33 cellular contexts compared by ENCODE assay signal in genomic region chr6:32759669-32760068, GRCh38. TPM values are rescaled to one million over a fixed set of nuclear protein-coding genes. Genes with fewer than 3 reads are reported as not detected.
"Had no signal": no experiment of that assay in that cellular context is flagged by ENCODE, and none has a peak within 500 bp of the region (broad histone marks: within the 10 kb centered on the region; RNA-seq: fewer than 3 reads in every experiment).

No MANE protein-coding gene starts in this region.

- DNase-seq: natural killer cell; occipital lobe; ovary; posterior cingulate gyrus; psoas muscle; right cardiac atrium; spleen; stimulated activated CD4-positive, alpha-beta T cell treated with anti-CD3 and anti-CD28 coated beads, Interleukin-12 subunit alpha, Interleukin-12 subunit beta, amount 100 ng/mL, for 4 hours; stimulated activated CD4-positive, alpha-beta T cell treated with anti-CD3 and anti-CD28 coated beads, Interleukin-1b, Interleukin-23, amount 100 ng/mL, for 48 hours; stimulated activated CD4-positive, alpha-beta T cell treated with anti-CD3 and anti-CD28 coated beads, Interleukin-4, amount 100 ng/mL, for 1 hour; stimulated activated CD4-positive, alpha-beta T cell treated with anti-CD3 and anti-CD28 coated beads, Interleukin-4, amount 100 ng/mL, for 4 hours; stimulated activated CD8-positive, alpha-beta memory T cell treated with anti-CD3 and anti-CD28 coated beads, Interleukin-4, amount 100 ng/mL, for 48 hours; stimulated activated naive CD4-positive, alpha-beta T cell; stimulated activated naive CD8-positive, alpha-beta T cell treated with anti-CD3 and anti-CD28 coated beads, Interleukin-15, amount 100 ng/mL, for 72 hours; stimulated activated naive CD8-positive, alpha-beta T cell treated with anti-CD3 and anti-CD28 coated beads, Interleukin-15, Interleukin-2, amounts not matched to agents 100 U/mL and 50 U/mL, for 24 hours; substantia nigra; testis; tibial artery; transverse colon; upper lobe of right lung; uterus had no signal

- H3K36me3 ChIP-seq: neural progenitor cell, ovary, spleen, suprapubic skin, tibial artery, transverse colon, upper lobe of right lung, uterus had no signal

- ATAC-seq: natural killer cell; psoas muscle; right cardiac atrium; sciatic nerve; stimulated activated memory B cell treated with anti-CD40 and anti-IgM and Interleukin-4, amounts not matched to agents 10 μg/mL and 1 μg/mL and 100 μg/mL, for 72 hours; stimulated activated naive CD8-positive, alpha-beta T cell treated with anti-CD3 and anti-CD28 coated beads, Interleukin-15, amount 100 ng/mL, for 72 hours; stimulated activated naive CD8-positive, alpha-beta T cell treated with anti-CD3 and anti-CD28 coated beads, Interleukin-15, Interleukin-2, amounts not matched to agents 100 U/mL and 50 U/mL, for 24 hours; upper lobe of right lung had no signal

- H3K9ac ChIP-seq: neural progenitor cell, parathyroid adenoma had no signal

- H2AFZ ChIP-seq: neural progenitor cell, parathyroid adenoma had no signal

- H3K79me2 ChIP-seq: parathyroid adenoma had no signal

- H3K4me1 ChIP-seq: neural progenitor cell, parathyroid adenoma, psoas muscle, spleen, suprapubic skin, testis, tibial artery, transverse colon, uterus had no signal

- H3K4me2 ChIP-seq: neural progenitor cell, smooth muscle cell had no signal

- H3K4me3 ChIP-seq: neural progenitor cell, ovary, psoas muscle, skin epidermis, smooth muscle cell, spleen, suprapubic skin, testis, tibial artery, transverse colon, upper lobe of right lung, uterus had no signal

- H3K9me3 ChIP-seq: ovary, psoas muscle, spleen, suprapubic skin, testis, tibial artery, transverse colon, upper lobe of right lung, uterus had no signal

- H3K27me3 ChIP-seq: neural progenitor cell, ovary, testis, upper lobe of right lung, uterus had no signal

- H3K27ac ChIP-seq: neural progenitor cell, ovary, parathyroid adenoma, psoas muscle, skin epidermis, spleen, suprapubic skin, testis, tibial artery, transverse colon, upper lobe of right lung, uterus had no signal

RNA-seq across cellular contexts. Expression of gene HLA-DQB2, which starts 3.7 kb away (rescaled TPM):
- total RNA-seq: occipital lobe, osteoblast, progenitor cell of endocrine pancreas, renal cortical epithelial cell, smooth muscle cell had no signal
- polyA plus RNA-seq: neural cell, psoas muscle, right cardiac atrium, smooth muscle cell had no signal

RNA-seq across cellular contexts. Expression of gene HLA-DQA2, which starts 18.5 kb away (rescaled TPM):
- total RNA-seq: osteoblast, renal cortical epithelial cell, smooth muscle cell, testis had no signal
- polyA plus RNA-seq: neural cell, psoas muscle, right cardiac atrium, smooth muscle cell, urinary bladder had no signal

RNA-seq across cellular contexts. Expression of gene HLA-DOB, which starts 57.1 kb away (rescaled TPM):
- total RNA-seq: occipital lobe, progenitor cell of endocrine pancreas, renal cortical epithelial cell had no signal
- polyA plus RNA-seq: neural cell, smooth muscle cell had no signal
